ENCODE assay signal across 8 cellular contexts in genomic region chr19:41959056-41960053, GRCh38. TPM values are rescaled to one million over a fixed set of nuclear protein-coding genes. Genes with fewer than 3 reads are reported as not detected.
DNase-seq lines count a peak whose midpoint lies in the region; ATAC-seq and TF ChIP-seq lines count a peak whose summit lies in the region.

A gene with protein sequence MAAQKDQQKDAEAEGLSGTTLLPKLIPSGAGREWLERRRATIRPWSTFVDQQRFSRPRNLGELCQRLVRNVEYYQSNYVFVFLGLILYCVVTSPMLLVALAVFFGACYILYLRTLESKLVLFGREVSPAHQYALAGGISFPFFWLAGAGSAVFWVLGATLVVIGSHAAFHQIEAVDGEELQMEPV (minus strand): TSS chr19:41959321. CDS start chr19:41959292, 29 bp downstream.

- peak within 1 kb of the TSS; percentile 70 for H3K27ac ChIP-seq in endodermal cell (ENCODE audit: low read depth, low read length)

- H3K4me1 ChIP-seq in NT2/D1 (ENCODE audit: insufficient read depth, insufficient read length) = peaks cover 7% of the 10 kb centered on the region
- no peaks in the 10 kb centered on the region for H3K4me1 ChIP-seq in endodermal cell (ENCODE audit: control insufficient read depth, insufficient read depth, low read length)

- no peaks in the 10 kb centered on the region for H3K36me3 Mint-ChIP-seq in activated CD8-positive, alpha-beta memory T cell treated with anti-CD3 and anti-CD28 coated beads, Interleukin-2, amount 10 ng/mL, durations not matched to agents 7 days and 5 days
- peaks cover 16% of the 10 kb centered on the region for H3K36me3 Mint-ChIP-seq in endodermal cell (ENCODE audit: low read depth)

- peaks cover 19% of the 10 kb centered on the region for H3K36me3 ChIP-seq in NT2/D1 (ENCODE audit: insufficient read depth, insufficient read length, low read length)
- H3K36me3 ChIP-seq in endodermal cell (ENCODE audit: control insufficient read depth, insufficient read depth, low read length) = peaks cover 5% of the 10 kb centered on the region

- H3K27ac Mint-ChIP-seq in activated CD8-positive, alpha-beta memory T cell treated with anti-CD3 and anti-CD28 coated beads, Interleukin-2, amount 10 ng/mL, durations not matched to agents 7 days and 5 days = peak within 1 kb of the TSS; percentile 87
- peak within 1 kb of the TSS; percentile 92 for H3K27ac Mint-ChIP-seq in endodermal cell

- DNase-seq in COLO829 (ENCODE audit: low spot score) (peak; percentile 82), HUDEP-2 (lab: John Stamatoyannopoulos, UW; ENCODE audit: unreplicated experiment in 76 of 76) (peak in 72 of 76 experiments; percentile 31 to 89 (median 74)), NT2/D1 (ENCODE audit: low read depth, low spot score) (peak; percentile 81), endodermal cell (peak; percentile 98), mesenteric fat pad (ENCODE audit: low spot score) (peak; percentile 96)
- peak; percentile 95 for DNase-seq in activated CD8-positive, alpha-beta memory T cell treated with anti-CD3 and anti-CD28 coated beads, Interleukin-2, amount 10 ng/mL, durations not matched to agents 7 days and 5 days
- DNase-seq in stimulated activated CD8-positive, alpha-beta memory T cell treated with anti-CD3 and anti-CD28 coated beads, Interleukin-15, amount 100 ng/mL, for 24 hours (ENCODE audit: low read depth) = peak; percentile 57

- no peaks in the 10 kb centered on the region for H3K27me3 Mint-ChIP-seq in activated CD8-positive, alpha-beta memory T cell treated with anti-CD3 and anti-CD28 coated beads, Interleukin-2, amount 10 ng/mL, durations not matched to agents 7 days and 5 days
- H3K27me3 Mint-ChIP-seq in endodermal cell (ENCODE audit: insufficient read depth) = no peaks in the 10 kb centered on the region

- H3K4me3 Mint-ChIP-seq in activated CD8-positive, alpha-beta memory T cell treated with anti-CD3 and anti-CD28 coated beads, Interleukin-2, amount 10 ng/mL, durations not matched to agents 7 days and 5 days = peak within 1 kb of the TSS; percentile 94
- H3K4me3 Mint-ChIP-seq in endodermal cell = peak within 1 kb of the TSS; percentile 70

- H3K4me1 Mint-ChIP-seq in activated CD8-positive, alpha-beta memory T cell treated with anti-CD3 and anti-CD28 coated beads, Interleukin-2, amount 10 ng/mL, durations not matched to agents 7 days and 5 days = peaks cover 19% of the 10 kb centered on the region
- peaks cover 10% of the 10 kb centered on the region for H3K4me1 Mint-ChIP-seq in endodermal cell

- H3K9ac ChIP-seq in NT2/D1 (ENCODE audit: insufficient read length, low read depth) (peak within 1 kb of the TSS; percentile 91), endodermal cell (ENCODE audit: extremely low read depth, low read length, poor library complexity, severe bottlenecking) (peak within 1 kb of the TSS; percentile 94)

- H3K9me3 ChIP-seq in NT2/D1 (ENCODE audit: insufficient read depth, low read length) (no peaks in the 10 kb centered on the region), endodermal cell (ENCODE audit: control insufficient read depth, low read length) (no peaks in the 10 kb centered on the region)

- peak within 1 kb of the TSS; percentile 83 for H3K4me3 ChIP-seq in NT2/D1 (ENCODE audit: insufficient read length, low read depth)
- H3K4me3 ChIP-seq in endodermal cell (ENCODE audit: low read length) = peak within 1 kb of the TSS; percentile 82

- peak; percentile 70 for ATAC-seq in GM21360 (IDR thresholded peaks at IDR 0.05; ENCODE audit: unreplicated experiment)
- ATAC-seq in activated CD8-positive, alpha-beta memory T cell treated with anti-CD3 and anti-CD28 coated beads, Interleukin-2, amount 10 ng/mL, durations not matched to agents 7 days and 5 days = peak; percentile 91

- no peaks in the 10 kb centered on the region for H3K9me3 Mint-ChIP-seq in activated CD8-positive, alpha-beta memory T cell treated with anti-CD3 and anti-CD28 coated beads, Interleukin-2, amount 10 ng/mL, durations not matched to agents 7 days and 5 days (ENCODE audit: low read depth)
- H3K9me3 Mint-ChIP-seq in endodermal cell = no peaks in the 10 kb centered on the region

- TF ChIP-seq CTCF in endodermal cell (conservative IDR thresholded peaks at IDR 0.05) = peak; percentile 67

- 1 to 5% methylated on average over 27 to 46 of the region's 46 CpGs for WGBS in endodermal cell (ENCODE audit: insufficient coverage in 1 of 2, insufficient read length in 1 of 2), 2 experiments

- CTCF ChIA-PET in activated CD8-positive, alpha-beta memory T cell treated with anti-CD3 and anti-CD28 coated beads, Interleukin-2, amount 10 ng/mL, durations not matched to agents 7 days and 5 days (lab: Charles Lee) = interaction anchor here (1.0 to 5.1 kb wide), 15 partner anchors 13 to 173 kb away, joined by 3 to 32 read pairs (median 8); partner anchors contain the start of genes POU2F2 and RPS19

- no peaks in the 10 kb centered on the region for H3K27me3 ChIP-seq in NT2/D1 (ENCODE audit: insufficient read depth, insufficient read length)
- no peaks in the 10 kb centered on the region for H3K27me3 ChIP-seq in endodermal cell (ENCODE audit: control insufficient read depth, insufficient read depth, low read length, poor library complexity, severe bottlenecking)

RNA-seq across cellular contexts. Expression of the gene that starts here (rescaled TPM):
- 10 to 100 TPM; 81.3 to 93.9 TPM for total RNA-seq in activated CD8-positive, alpha-beta memory T cell treated with anti-CD3 and anti-CD28 coated beads, Interleukin-2, amount 10 ng/mL, durations not matched to agents 7 days and 5 days
- total RNA-seq in endodermal cell = 100 to 1,000 TPM; 114 to 122 TPM
- polyA plus RNA-seq in endodermal cell (2013, experiment 1 of 2) = 91.4 TPM
- polyA plus RNA-seq in endodermal cell (2013, experiment 2 of 2) = 79.9 TPM
- total RNA-seq in mesenteric fat pad = 145 TPM

Comparison
In these comparisons a context has a peak if more than half of its experiments do, and no peak if none do; other contexts are left out.
1. Peak in every context shown above with its lines: DNase-seq, ATAC-seq, H3K4me3 ChIP-seq and H3K27ac ChIP-seq.